Comparison of ENCODE assay signal across 17 cellular contexts in the genomic region with DNA sequence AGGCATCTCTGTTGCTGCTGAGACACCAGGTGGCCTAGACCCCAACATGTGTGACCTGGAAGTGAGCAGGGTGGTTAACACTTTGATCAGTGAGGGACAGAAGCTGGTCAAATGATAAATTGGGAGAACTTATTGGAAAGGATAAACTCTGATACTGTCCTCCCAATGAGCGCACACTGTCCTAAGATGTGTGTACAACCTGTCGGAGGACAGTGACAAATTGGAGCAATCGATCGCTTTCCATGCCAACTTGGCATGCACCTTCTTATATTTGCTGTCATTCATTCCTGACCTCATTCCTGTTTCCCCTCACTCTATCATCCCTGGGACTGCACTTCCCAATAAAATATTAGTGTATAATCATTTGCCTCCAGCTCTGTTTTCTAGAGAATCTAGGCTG.
DNase-seq lines count a peak whose midpoint lies in the region; ATAC-seq, FAIRE-seq and TF ChIP-seq lines count a peak whose summit lies in the region.
"Had no signal": no experiment of that assay in that cellular context is flagged by ENCODE, and none has a peak within 500 bp of the region (broad histone marks: within the 10 kb centered on the region; RNA-seq: fewer than 3 reads in every experiment).

No MANE protein-coding gene starts in this region.

- H3K27me3 Mint-ChIP-seq in activated CD4-positive, alpha-beta T cell treated with anti-CD3 and anti-CD28 coated beads, Interleukin-2, amount 10 ng/mL, durations not matched to agents 7 days and 5 days = no peaks in the 10 kb centered on the region
- H3K27me3 Mint-ChIP-seq in activated CD4-positive, alpha-beta memory T cell treated with anti-CD3 and anti-CD28 coated beads for 36 hours = peaks cover 12% of the 10 kb centered on the region

- no peak for DNase-seq in activated CD4-positive, alpha-beta T cell treated with anti-CD3 and anti-CD28 coated beads, Interleukin-2, amount 10 ng/mL, durations not matched to agents 7 days and 5 days
- DNase-seq in activated CD4-positive, alpha-beta T cell treated with anti-CD3 and anti-CD28 coated beads for 4 hours = no peak
- DNase-seq in GM12891 (ENCODE audit: insufficient read length, low spot score) (no peak), left lobe of liver (ENCODE audit: low spot score) (no peak), coronary artery (ENCODE audit: low spot score) (no peak)
- DNase-seq in activated CD4-positive, alpha-beta memory T cell treated with anti-CD3 and anti-CD28 coated beads for 36 hours = no peak
- DNase-seq in activated naive CD4-positive, alpha-beta T cell treated with Interleukin-2 at 50 U/mL for 16 hours = no peak
- DNase-seq: Caco-2, DMS153, HFFc6, NCI-H187, NCI-H226, NCI-H524 treated with DMSO at 0.1 percent for 48 hours, SIG-M5 had no signal

- H3K4me3 ChIP-seq in coronary artery = no peak overlapping the region
- H3K4me3 ChIP-seq: A549 had no signal

- H3K4me3 Mint-ChIP-seq in activated CD4-positive, alpha-beta T cell treated with anti-CD3 and anti-CD28 coated beads, Interleukin-2, amount 10 ng/mL, durations not matched to agents 7 days and 5 days = no peak overlapping the region
- H3K4me3 Mint-ChIP-seq in activated CD4-positive, alpha-beta memory T cell treated with anti-CD3 and anti-CD28 coated beads for 36 hours = no peak overlapping the region
- H3K4me3 Mint-ChIP-seq: HFFc6 had no signal

- CTCF ChIA-PET in activated CD4-positive, alpha-beta T cell treated with anti-CD3 and anti-CD28 coated beads, Interleukin-2, amount 10 ng/mL, durations not matched to agents 7 days and 5 days (lab: Charles Lee) = interaction anchor here (0.8 to 1.7 kb wide), 8 partner anchors 9 to 117 kb away, joined by 3 to 8 read pairs (median 4); no protein-coding TSS in a partner anchor
- CTCF ChIA-PET in activated CD4-positive, alpha-beta memory T cell treated with anti-CD3 and anti-CD28 coated beads for 36 hours (lab: Charles Lee) = interaction anchor here (1.3 to 2.3 kb wide), 2 partner anchors 15 to 109 kb away, joined by 4 to 8 read pairs; no protein-coding TSS in a partner anchor

- no peak for TF ChIP-seq POLR2A in GM12891 (IDR thresholded peaks at IDR 0.05; ENCODE audit: low read depth, low read length)

- H3K27ac Mint-ChIP-seq in activated CD4-positive, alpha-beta T cell treated with anti-CD3 and anti-CD28 coated beads, Interleukin-2, amount 10 ng/mL, durations not matched to agents 7 days and 5 days = peak overlapping the region; percentile 3
- H3K27ac Mint-ChIP-seq in activated CD4-positive, alpha-beta memory T cell treated with anti-CD3 and anti-CD28 coated beads for 36 hours = peak overlapping the region; percentile 77
- H3K27ac Mint-ChIP-seq: HFFc6 had no signal

- peak; percentile 50 for ATAC-seq in left lobe of liver
- ATAC-seq: A549 had no signal

- H3K27ac ChIP-seq in coronary artery = no peak overlapping the region
- H3K27ac ChIP-seq: C4-2B had no signal

- no peak for TF ChIP-seq CTCF in coronary artery (IDR thresholded peaks at IDR 0.05)

- POLR2A ChIA-PET in activated CD4-positive, alpha-beta T cell treated with anti-CD3 and anti-CD28 coated beads, Interleukin-2, amount 10 ng/mL, durations not matched to agents 7 days and 5 days (lab: Charles Lee) = interaction anchor here (0.6 kb wide), 1 partner anchor 31 kb away, joined by 3 read pairs; no protein-coding TSS in a partner anchor
- POLR2A ChIA-PET in activated CD4-positive, alpha-beta memory T cell treated with anti-CD3 and anti-CD28 coated beads for 36 hours (lab: Charles Lee) = interaction anchor here (0.5 to 1.7 kb wide), 2 partner anchors 15 to 500 kb away, joined by 3 to 6 read pairs; no protein-coding TSS in a partner anchor

- peaks cover 58% of the 10 kb centered on the region for H3K4me1 Mint-ChIP-seq in activated CD4-positive, alpha-beta T cell treated with anti-CD3 and anti-CD28 coated beads, Interleukin-2, amount 10 ng/mL, durations not matched to agents 7 days and 5 days
- peaks cover 50% of the 10 kb centered on the region for H3K4me1 Mint-ChIP-seq in activated CD4-positive, alpha-beta memory T cell treated with anti-CD3 and anti-CD28 coated beads for 36 hours (ENCODE audit: low read depth)

- H3K36me3 Mint-ChIP-seq in activated CD4-positive, alpha-beta T cell treated with anti-CD3 and anti-CD28 coated beads, Interleukin-2, amount 10 ng/mL, durations not matched to agents 7 days and 5 days (ENCODE audit: low read depth) = peaks cover 2% of the 10 kb centered on the region
- H3K36me3 Mint-ChIP-seq in activated CD4-positive, alpha-beta memory T cell treated with anti-CD3 and anti-CD28 coated beads for 36 hours = no peaks in the 10 kb centered on the region

- intact Hi-C loops in activated CD4-positive, alpha-beta memory T cell treated with anti-CD3 and anti-CD28 coated beads for 36 hours (cut with micrococcal nuclease) = loop anchor here (10.0 kb wide), 2 partner anchors 109 to 391 kb away; no protein-coding TSS in a partner anchor

- peak; percentile 51 for FAIRE-seq in GM12891 (lab: Jason Lieb, UNC)
- FAIRE-seq: A549, H1 had no signal

- H3K9me3 Mint-ChIP-seq in activated CD4-positive, alpha-beta T cell treated with anti-CD3 and anti-CD28 coated beads, Interleukin-2, amount 10 ng/mL, durations not matched to agents 7 days and 5 days = peaks cover 7% of the 10 kb centered on the region
- no peaks in the 10 kb centered on the region for H3K9me3 Mint-ChIP-seq in activated CD4-positive, alpha-beta memory T cell treated with anti-CD3 and anti-CD28 coated beads for 36 hours
- H3K9me3 Mint-ChIP-seq: HFFc6 had no signal

TF ChIP-seq in GM12891, 5 proteins besides CTCF, POLR2A, EP300 and RAD21:
- no peak for TF ChIP-seq TAF1 (IDR thresholded peaks at IDR 0.05; ENCODE audit: low read depth, low read length)
- TF ChIP-seq SPI1 (IDR thresholded peaks at IDR 0.05; ENCODE audit: low read depth, low read length) = no peak
- no peak for TF ChIP-seq PAX5 (IDR thresholded peaks at IDR 0.05; ENCODE audit: insufficient read depth, low read length, severe bottlenecking)
